ENCODE assay signal across 9 cellular contexts in the genomic region with DNA sequence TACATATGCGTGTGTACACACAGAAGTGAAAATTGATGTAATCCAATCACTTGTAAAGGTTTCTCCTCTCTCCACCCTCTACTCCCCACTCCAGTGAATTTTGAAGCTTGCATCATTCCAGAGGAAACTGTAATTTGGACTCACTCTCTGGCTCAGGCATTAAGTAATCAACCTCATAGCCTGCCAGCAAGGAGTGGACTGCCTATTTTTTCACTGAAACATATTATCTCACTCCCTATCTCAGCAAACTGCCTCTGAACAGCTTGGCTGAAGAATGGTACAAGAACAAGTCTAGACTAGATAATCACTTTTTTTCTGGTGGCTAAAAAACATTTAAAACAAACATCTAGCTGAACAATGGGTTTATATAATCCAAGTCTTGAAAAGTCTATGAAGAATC.
DNase-seq lines count a peak whose midpoint lies in the region; ATAC-seq lines count a peak whose summit lies in the region.
"Had no signal": no experiment of that assay in that cellular context is flagged by ENCODE, and none has a peak within 500 bp of the region (broad histone marks: within the 10 kb centered on the region; RNA-seq: fewer than 3 reads in every experiment).

No MANE protein-coding gene starts in this region.

- no peak overlapping the region for H3K27ac ChIP-seq in mesendoderm (ENCODE audit: low read depth, low read length)
- H3K27ac ChIP-seq: tibial artery had no signal

- H2BK5ac ChIP-seq in mesendoderm (ENCODE audit: low read length), result no peak overlapping the region

- H3K9ac ChIP-seq in mesendoderm (ENCODE audit: low read length), result no peak overlapping the region

- H2BK120ac ChIP-seq in mesendoderm (ENCODE audit: low read depth, low read length), result no peak overlapping the region

- H3K4ac ChIP-seq in mesendoderm (ENCODE audit: low read depth, low read length), result no peak overlapping the region

- no peak overlapping the region for H4K8ac ChIP-seq in mesendoderm (ENCODE audit: low read depth, low read length)

- H3K56ac ChIP-seq in mesendoderm (ENCODE audit: low read length), result no peak overlapping the region

- H3K79me2 ChIP-seq in mesendoderm (ENCODE audit: control insufficient read depth, insufficient read depth, low read length), result no peaks in the 10 kb centered on the region

- H3K23ac ChIP-seq in mesendoderm (ENCODE audit: low read length), result no peak overlapping the region

- no peak overlapping the region for H2BK15ac ChIP-seq in mesendoderm (replicated peaks; ENCODE audit: low read depth)

- H3K18ac ChIP-seq in mesendoderm (ENCODE audit: low read length), result peak overlapping the region; percentile 68

- DNase-seq in AG08396 (ENCODE audit: low spot score) (peak; percentile 69), NCI-H226 (peak; percentile 90), dermis blood vessel endothelial cell (peak; percentile 80), mesendoderm (no peak), NOMO-1 treated with dmso at 0.1 percent for 144 hours (lab: John Stamatoyannopoulos, UW; ENCODE audit: unreplicated experiment) (no peak), activated T-cell treated with anti-CD3 and anti-CD28 coated beads for 4 hours (no peak)

- peaks cover 2% of the 10 kb centered on the region for H3K79me1 ChIP-seq in mesendoderm (ENCODE audit: low read length)

- no peaks in the 10 kb centered on the region for H3K27me3 ChIP-seq in mesendoderm (ENCODE audit: insufficient read depth, low read length, poor library complexity)
- H3K27me3 ChIP-seq: tibial artery had no signal

- no peak overlapping the region for H4K5ac ChIP-seq in mesendoderm (ENCODE audit: low read length)

- ATAC-seq in GM19035 (IDR thresholded peaks at IDR 0.05; ENCODE audit: unreplicated experiment), result no peak
- no peak for ATAC-seq in HG02678 (IDR thresholded peaks at IDR 0.05; ENCODE audit: unreplicated experiment)

- peaks cover 1% of the 10 kb centered on the region for H3K4me1 ChIP-seq in mesendoderm (ENCODE audit: control insufficient read depth, low read depth, low read length)

- no peak overlapping the region for H3K4me3 ChIP-seq in mesendoderm (ENCODE audit: low read length)
- H3K4me3 ChIP-seq: tibial artery had no signal

- no CpG with 5 or more reads among the region's 1 CpG for WGBS in mesendoderm (ENCODE audit: extremely low coverage, insufficient coverage, low lambda C conversion rate)

- H3K4me2 ChIP-seq in mesendoderm (ENCODE audit: low read length), result no peak overlapping the region

- H2AK5ac ChIP-seq in mesendoderm (ENCODE audit: low read length), result no peak overlapping the region

- no peaks in the 10 kb centered on the region for H3K36me3 ChIP-seq in mesendoderm (ENCODE audit: control insufficient read depth, insufficient read depth, low read length)
- H3K36me3 ChIP-seq: tibial artery had no signal

Comparison
In these comparisons a context has a peak if more than half of its experiments do, and no peak if none do; other contexts are left out.
1. DNase-seq: peak in AG08396 (single experiment), NCI-H226 (single experiment) and dermis blood vessel endothelial cell (single experiment); none in mesendoderm (single experiment), NOMO-1 treated with dmso at 0.1 percent for 144 hours (single experiment) and activated T-cell treated with anti-CD3 and anti-CD28 coated beads for 4 hours (single experiment).